In genomic region chr6:1313755-1314503, GRCh38 we compare ENCODE assay signal across 1 cellular context.
TF ChIP-seq lines count a peak whose summit lies in the region.

No MANE protein-coding gene starts in this region.

TF ChIP-seq in WTC11, 78 proteins besides CTCF, POLR2A, EP300 and RAD21 (continued from another document):
- TF ChIP-seq SP1 (CRISPR knock-in tag; conservative IDR thresholded peaks at IDR 0.05), result no peak
TF ChIP-seq in WTC11: peak in this region for 0.
